8 cellular contexts compared by ENCODE assay signal in the genomic region with DNA sequence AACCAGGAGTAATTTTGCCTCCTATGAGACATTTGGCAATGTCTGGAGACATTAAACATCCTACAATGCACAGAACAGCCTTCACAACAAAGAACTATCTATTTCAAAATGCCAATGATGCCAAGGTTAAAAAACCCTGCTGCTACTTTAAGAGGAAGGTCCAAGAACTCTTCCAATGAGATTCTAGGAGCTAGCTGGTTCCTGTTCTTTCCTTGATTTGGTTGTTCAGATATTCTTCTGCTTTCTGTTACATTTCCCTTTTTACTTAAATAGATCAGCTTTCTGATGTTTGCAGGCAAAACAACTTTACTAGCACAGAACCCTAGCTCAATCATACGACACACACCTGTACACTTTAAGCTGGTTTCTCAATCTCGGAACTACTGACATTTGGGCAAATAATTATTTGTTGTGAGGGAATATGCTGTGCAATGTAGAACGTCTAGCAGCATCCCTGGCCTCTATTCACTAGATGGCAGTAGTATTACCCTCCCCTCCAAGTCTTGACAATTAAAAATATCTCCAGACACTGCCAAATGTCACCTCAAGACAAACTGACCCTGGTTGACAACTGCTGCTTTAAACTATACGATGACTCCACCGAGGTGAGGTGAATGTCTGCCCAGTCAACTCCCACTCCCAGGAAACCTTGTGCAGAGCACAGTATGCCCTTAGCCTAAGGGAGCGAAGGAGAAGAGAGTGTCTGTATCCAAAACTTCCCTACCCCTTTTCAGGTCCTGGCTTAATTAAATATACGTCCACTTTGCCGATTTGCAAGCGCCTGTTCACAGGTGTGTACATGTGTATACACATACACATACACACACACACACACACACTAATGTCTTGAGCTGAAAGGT. TPM values are rescaled to one million over a fixed set of nuclear protein-coding genes. Genes with fewer than 3 reads are reported as not detected.
DNase-seq lines count a peak whose midpoint lies in the region; ATAC-seq, FAIRE-seq and TF ChIP-seq lines count a peak whose summit lies in the region.

No MANE protein-coding gene starts in this region.

- no peaks in the 10 kb centered on the region for H3K36me3 ChIP-seq in gastrocnemius medialis

- peak in 1 of 2 donors; percentile 8 for ATAC-seq in gastrocnemius medialis
- no peak for ATAC-seq in HG03139 (IDR thresholded peaks at IDR 0.05; ENCODE audit: unreplicated experiment)
- ATAC-seq in HG03442 (IDR thresholded peaks at IDR 0.05; ENCODE audit: unreplicated experiment), result no peak

- H3K9me3 ChIP-seq in AG04450 (ENCODE audit: control insufficient read depth, insufficient read depth, low read length) (no peaks in the 10 kb centered on the region; the same call in 1 of the 2 replicates), gastrocnemius medialis (no peaks in the 10 kb centered on the region)

- peak; percentile 86 for FAIRE-seq in GM18507 (lab: Jason Lieb, UNC)

- no peaks in the 10 kb centered on the region for H3K27me3 ChIP-seq in AG04450 (ENCODE audit: control insufficient read depth, insufficient read depth, low read length)
- no peaks in the 10 kb centered on the region for H3K27me3 ChIP-seq in gastrocnemius medialis

- peak; percentile 37 for TF ChIP-seq CTCF in AG04450 (IDR thresholded peaks at IDR 0.05; ENCODE audit: low read depth, low read length)
- peak; percentile 62 for TF ChIP-seq CTCF in choroid plexus epithelial cell (conservative IDR thresholded peaks at IDR 0.05; ENCODE audit: low read depth, low read length)
- TF ChIP-seq CTCF in gastrocnemius medialis (IDR thresholded peaks at IDR 0.05 in 4 of 5, conservative IDR thresholded peaks at IDR 0.05 in 1 of 5), result peak in 1 of 5 experiments; percentile 37

- H3K27ac ChIP-seq in AG04450 (ENCODE audit: low read depth, low read length) (no peak overlapping the region), gastrocnemius medialis (peak overlapping the region; percentile 16 to 74 (median 62))

- TF ChIP-seq POLR2A in gastrocnemius medialis (IDR thresholded peaks at IDR 0.05), result no peak

- CTCF ChIA-PET in AG04450 (lab: Charles Lee), result interaction anchor here (0.6 to 3.0 kb wide), 7 partner anchors 9 to 204 kb away, joined by 3 to 20 read pairs (median 4); no protein-coding TSS in a partner anchor

- POLR2A ChIA-PET in AG04450 (lab: Yijun Ruan, JAX), result no interaction called here

- peaks cover 18 to 52% of the 10 kb centered on the region in 2 donors for H3K4me1 ChIP-seq in gastrocnemius medialis

- intact Hi-C loops in gastrocnemius medialis (cut with DNase I; ENCODE audit: low total_unique reads), result loop anchor here (1.0 kb wide), 1 partner anchor 128 kb away; no protein-coding TSS in a partner anchor

- DNase-seq in AG04450 (ENCODE audit: low read depth, low spot score) (no peak), GM18507 (ENCODE audit: extremely low spot score, insufficient read length, low read depth) (no peak), NAMALWA (ENCODE audit: low spot score) (peak; percentile 74), choroid plexus epithelial cell (ENCODE audit: low read depth) (peak; percentile 60), gastrocnemius medialis (peak in 1 of 2 donors; percentile 22)
- no peak for DNase-seq in NK-92 treated with Interleukin-12 subunit alpha and Interleukin-12 subunit beta, amount 100 ng/mL, for 24 hours (lab: John Stamatoyannopoulos, UW)

- no peak overlapping the region for H3K4me3 ChIP-seq in AG04450 (ENCODE audit: low read depth, low read length)
- no peak overlapping the region for H3K4me3 ChIP-seq in choroid plexus epithelial cell (ENCODE audit: low read depth, low read length)
- H3K4me3 ChIP-seq in gastrocnemius medialis, result peak overlapping the region in 1 of 4 donors; percentile 5

- in situ Hi-C loops in gastrocnemius medialis (cut with MboI; ENCODE audit: low sequenced_read_pairs in 4 of 4), result no loop called here

RNA-seq across cellular contexts. Expression of a gene that starts 4.4 kb away (rescaled TPM):
- polyA plus RNA-seq in AG04450 (2011; rRNA removed), result 21.2 and 28.9 TPM in 2 replicates
- 27.1 and 47.8 TPM in 2 replicates for polyA minus RNA-seq in AG04450 (2011; rRNA and poly(A)+ RNA removed)
- total RNA-seq in gastrocnemius medialis, result 10 to 100 TPM; 33.6 to 71.3 (median 42.5) TPM

Comparison
In these comparisons a context has a peak if more than half of its experiments do, and no peak if none do; other contexts are left out.
1. DNase-seq: peak in NAMALWA (single experiment) and choroid plexus epithelial cell (single experiment); none in AG04450 (single experiment), GM18507 (single experiment) and NK-92 treated with Interleukin-12 subunit alpha and Interleukin-12 subunit beta, amount 100 ng/mL, for 24 hours (single experiment).